13 cellular contexts compared by ENCODE assay signal in the genomic region with DNA sequence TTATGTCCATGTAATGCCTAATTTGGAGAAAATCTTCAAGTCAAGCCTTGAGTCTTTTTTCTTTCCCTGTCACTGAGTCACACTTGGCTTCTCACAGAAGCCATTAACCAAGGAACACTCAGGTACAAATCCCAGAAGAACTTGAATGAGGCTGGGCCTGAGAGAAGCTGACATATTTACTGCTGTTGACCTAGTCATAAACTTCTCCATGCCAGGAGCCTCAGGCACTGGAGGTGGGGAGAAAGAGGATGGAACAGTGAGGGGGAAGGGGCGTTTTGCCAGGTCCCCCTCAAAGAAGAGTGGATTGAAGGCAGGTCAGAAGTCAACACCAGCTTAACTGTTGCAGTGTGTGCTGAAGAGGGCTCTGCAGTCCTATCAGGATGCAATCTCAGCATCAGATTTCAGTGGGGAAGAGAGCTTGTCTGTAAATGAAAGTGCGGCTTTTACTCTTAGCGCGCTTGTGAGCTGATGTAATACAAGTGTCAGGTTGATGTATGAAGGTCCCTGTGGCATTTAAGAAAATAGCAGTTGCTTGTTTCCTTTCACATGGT.
DNase-seq lines count a peak whose midpoint lies in the region; ATAC-seq and TF ChIP-seq lines count a peak whose summit lies in the region.
"Had no signal": no experiment of that assay in that cellular context is flagged by ENCODE, and none has a peak within 500 bp of the region (broad histone marks: within the 10 kb centered on the region; RNA-seq: fewer than 3 reads in every experiment).

No MANE protein-coding gene starts in this region.

- no peaks in the 10 kb centered on the region for H3K9me2 ChIP-seq in SK-N-SH

- H3K79me2 ChIP-seq in SK-N-SH (ENCODE audit: insufficient read depth), result no peaks in the 10 kb centered on the region

- TF ChIP-seq CTCF in SK-N-SH (IDR thresholded peaks at IDR 0.05), result no peak

- H2AFZ ChIP-seq in SK-N-SH (ENCODE audit: low read depth) (no peak overlapping the region), mesenchymal stem cell (ENCODE audit: low read depth, low read length) (no peak overlapping the region)

- H3K9ac ChIP-seq in SK-N-SH (no peak overlapping the region), mesenchymal stem cell (ENCODE audit: low read length) (no peak overlapping the region)
- H3K9ac ChIP-seq: KMS-11 had no signal

- peak overlapping the region; percentile 67 for H2BK5ac ChIP-seq in mesenchymal stem cell (ENCODE audit: low read depth, low read length, poor library complexity, severe bottlenecking)

- no peaks in the 10 kb centered on the region for H4K20me1 ChIP-seq in SK-N-SH (ENCODE audit: insufficient read depth)

- H3F3A ChIP-seq in SK-N-SH (replicated peaks; ENCODE audit: insufficient read depth), result no peaks in the 10 kb centered on the region

- H2BK15ac ChIP-seq in mesenchymal stem cell (ENCODE audit: low read depth, poor library complexity, severe bottlenecking), result no peak overlapping the region

- H4K91ac ChIP-seq in mesenchymal stem cell (ENCODE audit: low read length), result peak overlapping the region; percentile 59

- peak overlapping the region; percentile 51 to 60; a peak in 3 of 4 replicates for H3K27ac ChIP-seq in SK-N-SH (ENCODE audit: low read depth in 2 of 2, low read length in 1 of 2)
- peak overlapping the region; percentile 87 for H3K27ac ChIP-seq in mesenchymal stem cell (ENCODE audit: low read length, poor library complexity, severe bottlenecking)
- H3K27ac ChIP-seq: KMS-11, ovary had no signal

- no peaks in the 10 kb centered on the region for H3K36me3 ChIP-seq in SK-N-SH (replicated peaks in 1 of 2; ENCODE audit: control insufficient read depth in 1 of 2, insufficient read depth in 2 of 2, low read length in 1 of 2)
- H3K36me3 ChIP-seq in mesenchymal stem cell (ENCODE audit: control insufficient read depth in 1 of 2, insufficient read depth in 2 of 2, low read depth in 1 of 2, low read length in 2 of 2), result no peaks in the 10 kb centered on the region
- H3K36me3 ChIP-seq: ovary had no signal

- no peak overlapping the region for H2BK12ac ChIP-seq in mesenchymal stem cell (ENCODE audit: low read length in 2 of 2)

- TF ChIP-seq EP300 in SK-N-SH (IDR thresholded peaks at IDR 0.05; ENCODE audit: borderline replicate concordance in 1 of 2, low read depth in 1 of 2, low read length in 1 of 2), result peak in 1 of 2 experiments; percentile 72; a peak in 1 of 4 replicates

- CTCF ChIA-PET in SK-N-SH (lab: Yijun Ruan, JAX), result interaction anchor here (0.7 to 1.0 kb wide), 3 partner anchors 10 to 1145 kb away, joined by 3 to 5 read pairs (median 3); no protein-coding TSS in a partner anchor

- no peak overlapping the region for H3K14ac ChIP-seq in mesenchymal stem cell (ENCODE audit: low read length in 2 of 2)

- no peak for ATAC-seq in left cardiac atrium
- ATAC-seq: activated CD8-positive, alpha-beta memory T cell treated with anti-CD3 and anti-CD28 coated beads, Interleukin-2, amount 10 ng/mL, durations not matched to agents 7 days and 5 days had no signal

- WGBS in SK-N-SH (ENCODE audit: low lambda C conversion rate), result 44% methylated on average over 4 of the region's 4 CpGs
- WGBS in mesenchymal stem cell, result under 1% methylated on average over 4 of the region's 4 CpGs

- H3K18ac ChIP-seq in mesenchymal stem cell (ENCODE audit: low read depth in 1 of 2, low read length in 2 of 2), result peak overlapping the region; percentile 64 to 87

- TF ChIP-seq RAD21 in SK-N-SH (IDR thresholded peaks at IDR 0.05; ENCODE audit: low read length), result no peak

- H3K4me2 ChIP-seq in SK-N-SH (no peak overlapping the region), mesenchymal stem cell (ENCODE audit: low read length, poor library complexity, severe bottlenecking) (peak overlapping the region; percentile 19)
- H3K4me2 ChIP-seq: KMS-11 had no signal

- H3K9me3 ChIP-seq in SK-N-SH, result no peaks in the 10 kb centered on the region
- H3K9me3 ChIP-seq in mesenchymal stem cell (ENCODE audit: control insufficient read depth, low read length), result peaks cover 4% of the 10 kb centered on the region
- H3K9me3 ChIP-seq: ovary had no signal

- peak overlapping the region; percentile 41 for H2AK5ac ChIP-seq in mesenchymal stem cell (ENCODE audit: low read length, severe bottlenecking)

- H3K27me3 ChIP-seq in SK-N-SH (ENCODE audit: insufficient read depth), result no peaks in the 10 kb centered on the region
- no peaks in the 10 kb centered on the region for H3K27me3 ChIP-seq in mesenchymal stem cell (ENCODE audit: control insufficient read depth in 1 of 2, insufficient read depth in 1 of 2, low read length in 2 of 2)
- H3K27me3 ChIP-seq: ovary had no signal

- intact Hi-C loops in left cardiac atrium (cut with DNase I), result no loop called here

- peak overlapping the region; percentile 81 for H4K8ac ChIP-seq in mesenchymal stem cell (ENCODE audit: low read length)

- H2BK120ac ChIP-seq in mesenchymal stem cell (ENCODE audit: low read depth, low read length), result no peak overlapping the region

- H3K23ac ChIP-seq in mesenchymal stem cell (ENCODE audit: low read length in 2 of 2), result no peak overlapping the region

- H3K79me1 ChIP-seq in mesenchymal stem cell (replicated peaks; ENCODE audit: low read length, poor library complexity, severe bottlenecking), result no peaks in the 10 kb centered on the region

- POLR2A ChIA-PET in SK-N-SH (lab: Yijun Ruan, JAX), result no interaction called here

- peak overlapping the region in 1 of 2 experiments; percentile 21 for H3K4ac ChIP-seq in mesenchymal stem cell (ENCODE audit: low read depth in 1 of 2, low read length in 2 of 2)

- H3K4me3 ChIP-seq in SK-N-SH (ENCODE audit: low read depth in 2 of 2, low read length in 1 of 2), result no peak overlapping the region
- H3K4me3 ChIP-seq in mesenchymal stem cell (ENCODE audit: insufficient read depth in 1 of 2, low read depth in 1 of 2, low read length in 2 of 2), result no peak overlapping the region
- H3K4me3 ChIP-seq: ovary had no signal

- DNase-seq in DMS153 (lab: John Stamatoyannopoulos, UW) (peak; percentile 81), M059J (ENCODE audit: low read depth) (peak; percentile 72), SK-N-SH (no peak), mesenchymal stem cell (peak; percentile 85), COLO829 (ENCODE audit: low spot score) (no peak), ureter (ENCODE audit: low spot score) (no peak), left cardiac atrium (no peak), middle frontal gyrus (ENCODE audit: extremely low spot score, low spot score) (no peak)
- DNase-seq: activated CD8-positive, alpha-beta memory T cell treated with anti-CD3 and anti-CD28 coated beads, Interleukin-2, amount 10 ng/mL, durations not matched to agents 7 days and 5 days; dermis blood vessel endothelial cell; NCI-H446; ovary had no signal

- peaks cover 0 to 3% of the 10 kb centered on the region in 2 experiments; a peak in 1 of 4 replicates for H3K4me1 ChIP-seq in SK-N-SH (ENCODE audit: control insufficient read depth in 1 of 2, insufficient read depth in 2 of 2, low read depth in 1 of 2, low read length in 1 of 2)
- H3K4me1 ChIP-seq in mesenchymal stem cell (ENCODE audit: control insufficient read depth, insufficient read depth, low read depth, low read length), result peaks cover 2% of the 10 kb centered on the region

TF ChIP-seq in SK-N-SH, 30 proteins besides CTCF, POLR2A, EP300 and RAD21 (continues in another document):
- TF ChIP-seq RCOR1 (IDR thresholded peaks at IDR 0.05; ENCODE audit: low read length), result no peak
- TF ChIP-seq, protein P1, sequence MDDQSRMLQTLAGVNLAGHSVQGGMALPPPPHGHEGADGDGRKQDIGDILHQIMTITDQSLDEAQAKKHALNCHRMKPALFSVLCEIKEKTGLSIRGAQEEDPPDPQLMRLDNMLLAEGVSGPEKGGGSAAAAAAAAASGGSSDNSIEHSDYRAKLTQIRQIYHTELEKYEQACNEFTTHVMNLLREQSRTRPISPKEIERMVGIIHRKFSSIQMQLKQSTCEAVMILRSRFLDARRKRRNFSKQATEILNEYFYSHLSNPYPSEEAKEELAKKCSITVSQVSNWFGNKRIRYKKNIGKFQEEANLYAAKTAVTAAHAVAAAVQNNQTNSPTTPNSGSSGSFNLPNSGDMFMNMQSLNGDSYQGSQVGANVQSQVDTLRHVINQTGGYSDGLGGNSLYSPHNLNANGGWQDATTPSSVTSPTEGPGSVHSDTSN (IDR thresholded peaks at IDR 0.05), result peak; percentile 80
- TF ChIP-seq, protein P2, sequence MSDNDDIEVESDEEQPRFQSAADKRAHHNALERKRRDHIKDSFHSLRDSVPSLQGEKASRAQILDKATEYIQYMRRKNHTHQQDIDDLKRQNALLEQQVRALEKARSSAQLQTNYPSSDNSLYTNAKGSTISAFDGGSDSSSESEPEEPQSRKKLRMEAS (IDR thresholded peaks at IDR 0.05; ENCODE audit: low read depth), result no peak; the same call in 1 of the 2 replicates
- TF ChIP-seq SIN3A (IDR thresholded peaks at IDR 0.05; ENCODE audit: borderline replicate concordance, low read depth, low read length), result 0 out of 2 replicates have a peak, but pooled peaks have one; percentile 24
- TF ChIP-seq NFIC (IDR thresholded peaks at IDR 0.05; ENCODE audit: borderline replicate concordance), result peak; percentile 45; the same call in 1 of the 2 replicates
- TF ChIP-seq JUND (IDR thresholded peaks at IDR 0.05), result peak; percentile 41
- TF ChIP-seq, protein P3, sequence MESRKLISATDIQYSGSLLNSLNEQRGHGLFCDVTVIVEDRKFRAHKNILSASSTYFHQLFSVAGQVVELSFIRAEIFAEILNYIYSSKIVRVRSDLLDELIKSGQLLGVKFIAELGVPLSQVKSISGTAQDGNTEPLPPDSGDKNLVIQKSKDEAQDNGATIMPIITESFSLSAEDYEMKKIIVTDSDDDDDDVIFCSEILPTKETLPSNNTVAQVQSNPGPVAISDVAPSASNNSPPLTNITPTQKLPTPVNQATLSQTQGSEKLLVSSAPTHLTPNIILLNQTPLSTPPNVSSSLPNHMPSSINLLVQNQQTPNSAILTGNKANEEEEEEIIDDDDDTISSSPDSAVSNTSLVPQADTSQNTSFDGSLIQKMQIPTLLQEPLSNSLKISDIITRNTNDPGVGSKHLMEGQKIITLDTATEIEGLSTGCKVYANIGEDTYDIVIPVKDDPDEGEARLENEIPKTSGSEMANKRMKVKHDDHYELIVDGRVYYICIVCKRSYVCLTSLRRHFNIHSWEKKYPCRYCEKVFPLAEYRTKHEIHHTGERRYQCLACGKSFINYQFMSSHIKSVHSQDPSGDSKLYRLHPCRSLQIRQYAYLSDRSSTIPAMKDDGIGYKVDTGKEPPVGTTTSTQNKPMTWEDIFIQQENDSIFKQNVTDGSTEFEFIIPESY (IDR thresholded peaks at IDR 0.05; ENCODE audit: borderline replicate concordance, low read depth), result no peak
- peak; percentile 73 for TF ChIP-seq TCF12 (IDR thresholded peaks at IDR 0.05)
- no peak for TF ChIP-seq EZH2phosphoT487 (IDR thresholded peaks at IDR 0.05; ENCODE audit: borderline replicate concordance, low read depth)
- no peak for TF ChIP-seq RXRA (IDR thresholded peaks at IDR 0.05; ENCODE audit: borderline replicate concordance, low read depth)
- TF ChIP-seq TEAD4 (IDR thresholded peaks at IDR 0.05; ENCODE audit: borderline replicate concordance, insufficient read depth), result peak; percentile 68; the same call in 1 of the 2 replicates
- no peak for TF ChIP-seq GATA2 (CRISPR knock-in tag; IDR thresholded peaks at IDR 0.05)

Comparison
In these comparisons a context has a peak if more than half of its experiments do, and no peak if none do; other contexts are left out.
1. DNase-seq: peak in DMS153 (single experiment), M059J (single experiment) and mesenchymal stem cell (single experiment); none in SK-N-SH (single experiment), COLO829 (single experiment), ureter (single experiment), left cardiac atrium (single experiment) and middle frontal gyrus (single experiment).